8 cellular contexts compared by ENCODE assay signal in the genomic region with DNA sequence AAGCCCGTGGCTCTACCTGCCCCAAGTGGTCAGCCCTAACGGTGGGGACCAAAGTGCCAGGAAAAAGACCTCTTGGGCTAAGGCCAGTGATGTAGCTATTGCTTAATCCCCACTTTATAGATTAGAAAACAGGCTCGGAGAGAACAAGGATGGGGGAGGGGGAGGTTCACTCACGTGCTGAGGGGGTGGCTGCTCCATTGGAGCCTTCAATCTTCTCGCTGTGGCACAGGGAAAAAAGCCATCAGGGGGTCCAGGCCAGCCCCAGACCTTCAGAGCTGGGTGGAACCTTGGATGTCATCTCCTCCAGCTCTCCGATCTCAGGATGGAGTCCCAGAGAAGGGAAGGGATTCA. TPM values are rescaled to one million over a fixed set of nuclear protein-coding genes. Genes with fewer than 3 reads are reported as not detected.
A peak's percentile ranks its signal among the peaks of the same experiment; 100 is the strongest.
DNase-seq lines count a peak whose midpoint lies in the region; ATAC-seq and TF ChIP-seq lines count a peak whose summit lies in the region.

No MANE protein-coding gene starts in this region.

- peaks cover 46% of the 10 kb centered on the region for H3K4me1 Mint-ChIP-seq in CD14-positive monocyte
- H3K4me1 Mint-ChIP-seq in naive B cell: peaks cover 40 to 50% (median 45%) of the 10 kb centered on the region in 3 donors

- H3K4me3 Mint-ChIP-seq in CD14-positive monocyte (peak overlapping the region; percentile 49 to 88), naive B cell (peak overlapping the region in 5 of 8 donors; percentile 24 to 98 (median 97))

- no peak for DNase-seq in CD14-positive monocyte (ENCODE audit: low spot score)
- peak; percentile 14 for DNase-seq in amniotic epithelial cell (ENCODE audit: low read depth)
- DNase-seq in naive B cell: no peak
- no peak for DNase-seq in cerebellar cortex (ENCODE audit: low spot score)
- DNase-seq in NOMO-1 treated with dmso at 0.1 percent for 144 hours (lab: John Stamatoyannopoulos, UW; ENCODE audit: unreplicated experiment): no peak
- no peak for DNase-seq in GM10248 (ENCODE audit: extremely low spot score)

- H3K9me3 ChIP-seq in HUES6 (ENCODE audit: control insufficient read depth, insufficient read depth, low read depth, low read length): no peaks in the 10 kb centered on the region

- no peak for TF ChIP-seq CTCF in CD14-positive monocyte (IDR thresholded peaks at IDR 0.05)
- TF ChIP-seq CTCF in GM10248 (IDR thresholded peaks at IDR 0.05; ENCODE audit: control extremely low read depth, extremely low read depth, low read depth, missing control alignments): no peak

- peaks cover 48% of the 10 kb centered on the region for H3K4me1 ChIP-seq in HUES6 (ENCODE audit: control insufficient read depth, insufficient read depth, low read length)

- H3K9me3 Mint-ChIP-seq in CD14-positive monocyte: peaks cover 6 to 39% (median 18%) of the 10 kb centered on the region in 7 donors
- peaks cover 0 to 1% (median 0%) of the 10 kb centered on the region in 7 donors for H3K9me3 Mint-ChIP-seq in naive B cell

- no peak overlapping the region for H3K27ac Mint-ChIP-seq in CD14-positive monocyte
- H3K27ac Mint-ChIP-seq in naive B cell: no peak overlapping the region

- H3K36me3 ChIP-seq in HUES6 (ENCODE audit: control insufficient read depth, insufficient read depth, low read length): no peaks in the 10 kb centered on the region

- intact Hi-C loops in CD14-positive monocyte (cut with micrococcal nuclease): loop anchor here (2.0 to 10.0 kb wide), 3 partner anchors 21 to 107 kb away; no protein-coding TSS in a partner anchor

- H3K9ac ChIP-seq in HUES6 (ENCODE audit: low read length): no peak overlapping the region

- H3K27me3 ChIP-seq in HUES6 (ENCODE audit: control insufficient read depth, insufficient read depth, low read length): peaks cover 74% of the 10 kb centered on the region

- H3K36me3 Mint-ChIP-seq in CD14-positive monocyte (peaks cover 5 to 8% of the 10 kb centered on the region in 2 donors), naive B cell (no peaks in the 10 kb centered on the region)

- CTCF ChIA-PET in GM10248 (lab: Yijun Ruan, JAX): interaction anchor here (1.0 to 15.6 kb wide), 22 partner anchors 8 to 210 kb away, joined by 3 to 416 read pairs (median 6); a partner anchor contains a TSS

- H3K4me3 ChIP-seq in HUES6 (ENCODE audit: low read depth, low read length): peak overlapping the region; percentile 67

- ATAC-seq in naive B cell (ENCODE audit: low read depth in 2 of 2) (no peak), GM21528 (IDR thresholded peaks at IDR 0.05; ENCODE audit: low FRiP score, unreplicated experiment) (no peak)

- no peak overlapping the region for H3K27ac ChIP-seq in HUES6 (ENCODE audit: low read depth, low read length)

- H3K27me3 Mint-ChIP-seq in CD14-positive monocyte (ENCODE audit: low read depth in 3 of 3) (peaks cover 58 to 83% (median 62%) of the 10 kb centered on the region in 3 donors), naive B cell (peaks cover 9 to 49% (median 36%) of the 10 kb centered on the region in 3 donors)

- POLR2A ChIA-PET in GM10248 (lab: Yijun Ruan, JAX): interaction anchor here (1.3 to 2.4 kb wide), 2 partner anchors 22 to 108 kb away, joined by 4 to 8 read pairs; no protein-coding TSS in a partner anchor

RNA-seq across cellular contexts. Expression of a gene that starts 45.9 kb away (rescaled TPM):
- polyA plus RNA-seq in CD14-positive monocyte (not detected), naive B cell (ENCODE audit: low read depth in 6 of 6) (not detected)
